2 cellular contexts compared by ENCODE assay signal in the genomic region with DNA sequence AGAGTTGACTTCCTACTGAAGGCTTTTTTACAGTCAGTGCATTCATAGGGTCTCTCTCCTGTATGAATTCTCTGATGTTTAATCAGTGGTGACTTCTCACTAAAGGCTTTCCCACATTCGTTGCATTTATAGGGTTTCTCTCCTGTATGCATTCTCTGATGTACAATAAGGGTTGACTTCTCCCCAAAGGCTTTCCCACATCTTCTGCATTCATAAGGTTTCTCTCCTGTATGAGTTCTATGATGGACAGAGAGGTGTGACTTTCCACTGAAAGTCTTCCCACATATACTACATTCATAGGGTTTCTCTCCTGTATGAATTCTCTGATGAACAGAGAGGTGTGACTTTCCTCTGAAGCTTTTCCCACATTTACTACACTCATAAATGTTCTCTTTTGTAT.
TF ChIP-seq lines count a peak whose summit lies in the region.

No MANE protein-coding gene starts in this region.

TF ChIP-seq in liver, 16 proteins besides CTCF, POLR2A, EP300 and RAD21:
- TF ChIP-seq FOXA1 (IDR thresholded peaks at IDR 0.05) (no peak), MAX (IDR thresholded peaks at IDR 0.05) (no peak), HNF4A (conservative IDR thresholded peaks at IDR 0.05) (no peak), FOXA2 (IDR thresholded peaks at IDR 0.05) (no peak), JUND (IDR thresholded peaks at IDR 0.05) (no peak)

TF ChIP-seq in HepG2, 621 proteins besides CTCF, POLR2A, EP300 and RAD21:
- TF ChIP-seq KLF6 (CRISPR knock-in tag; IDR thresholded peaks at IDR 0.05) (no peak), STAT6 (CRISPR knock-in tag; IDR thresholded peaks at IDR 0.05; ENCODE audit: borderline replicate concordance) (no peak), ZNF678 (CRISPR knock-in tag; IDR thresholded peaks at IDR 0.05) (no peak), ZNF841 (CRISPR knock-in tag; IDR thresholded peaks at IDR 0.05; ENCODE audit: borderline replicate concordance) (no peak), ZNF839 (CRISPR knock-in tag; IDR thresholded peaks at IDR 0.05; ENCODE audit: borderline replicate concordance) (no peak), RBFOX2 (IDR thresholded peaks at IDR 0.05; ENCODE audit: low read depth, low read length) (no peak), ZNF253 (CRISPR knock-in tag; IDR thresholded peaks at IDR 0.05; ENCODE audit: borderline replicate concordance) (no peak), AKAP8 (CRISPR knock-in tag; IDR thresholded peaks at IDR 0.05) (no peak)
- TF ChIP-seq, protein P1, sequence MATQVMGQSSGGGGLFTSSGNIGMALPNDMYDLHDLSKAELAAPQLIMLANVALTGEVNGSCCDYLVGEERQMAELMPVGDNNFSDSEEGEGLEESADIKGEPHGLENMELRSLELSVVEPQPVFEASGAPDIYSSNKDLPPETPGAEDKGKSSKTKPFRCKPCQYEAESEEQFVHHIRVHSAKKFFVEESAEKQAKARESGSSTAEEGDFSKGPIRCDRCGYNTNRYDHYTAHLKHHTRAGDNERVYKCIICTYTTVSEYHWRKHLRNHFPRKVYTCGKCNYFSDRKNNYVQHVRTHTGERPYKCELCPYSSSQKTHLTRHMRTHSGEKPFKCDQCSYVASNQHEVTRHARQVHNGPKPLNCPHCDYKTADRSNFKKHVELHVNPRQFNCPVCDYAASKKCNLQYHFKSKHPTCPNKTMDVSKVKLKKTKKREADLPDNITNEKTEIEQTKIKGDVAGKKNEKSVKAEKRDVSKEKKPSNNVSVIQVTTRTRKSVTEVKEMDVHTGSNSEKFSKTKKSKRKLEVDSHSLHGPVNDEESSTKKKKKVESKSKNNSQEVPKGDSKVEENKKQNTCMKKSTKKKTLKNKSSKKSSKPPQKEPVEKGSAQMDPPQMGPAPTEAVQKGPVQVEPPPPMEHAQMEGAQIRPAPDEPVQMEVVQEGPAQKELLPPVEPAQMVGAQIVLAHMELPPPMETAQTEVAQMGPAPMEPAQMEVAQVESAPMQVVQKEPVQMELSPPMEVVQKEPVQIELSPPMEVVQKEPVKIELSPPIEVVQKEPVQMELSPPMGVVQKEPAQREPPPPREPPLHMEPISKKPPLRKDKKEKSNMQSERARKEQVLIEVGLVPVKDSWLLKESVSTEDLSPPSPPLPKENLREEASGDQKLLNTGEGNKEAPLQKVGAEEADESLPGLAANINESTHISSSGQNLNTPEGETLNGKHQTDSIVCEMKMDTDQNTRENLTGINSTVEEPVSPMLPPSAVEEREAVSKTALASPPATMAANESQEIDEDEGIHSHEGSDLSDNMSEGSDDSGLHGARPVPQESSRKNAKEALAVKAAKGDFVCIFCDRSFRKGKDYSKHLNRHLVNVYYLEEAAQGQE (IDR thresholded peaks at IDR 0.05; ENCODE audit: borderline replicate concordance in 1 of 2, low read depth in 1 of 2, low read length in 2 of 2) = no peak
- TF ChIP-seq, protein P2, sequence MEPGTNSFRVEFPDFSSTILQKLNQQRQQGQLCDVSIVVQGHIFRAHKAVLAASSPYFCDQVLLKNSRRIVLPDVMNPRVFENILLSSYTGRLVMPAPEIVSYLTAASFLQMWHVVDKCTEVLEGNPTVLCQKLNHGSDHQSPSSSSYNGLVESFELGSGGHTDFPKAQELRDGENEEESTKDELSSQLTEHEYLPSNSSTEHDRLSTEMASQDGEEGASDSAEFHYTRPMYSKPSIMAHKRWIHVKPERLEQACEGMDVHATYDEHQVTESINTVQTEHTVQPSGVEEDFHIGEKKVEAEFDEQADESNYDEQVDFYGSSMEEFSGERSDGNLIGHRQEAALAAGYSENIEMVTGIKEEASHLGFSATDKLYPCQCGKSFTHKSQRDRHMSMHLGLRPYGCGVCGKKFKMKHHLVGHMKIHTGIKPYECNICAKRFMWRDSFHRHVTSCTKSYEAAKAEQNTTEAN (CRISPR knock-in tag; conservative IDR thresholded peaks at IDR 0.05) = no peak
